ENCODE assay signal across 1 cellular context in the genomic region with DNA sequence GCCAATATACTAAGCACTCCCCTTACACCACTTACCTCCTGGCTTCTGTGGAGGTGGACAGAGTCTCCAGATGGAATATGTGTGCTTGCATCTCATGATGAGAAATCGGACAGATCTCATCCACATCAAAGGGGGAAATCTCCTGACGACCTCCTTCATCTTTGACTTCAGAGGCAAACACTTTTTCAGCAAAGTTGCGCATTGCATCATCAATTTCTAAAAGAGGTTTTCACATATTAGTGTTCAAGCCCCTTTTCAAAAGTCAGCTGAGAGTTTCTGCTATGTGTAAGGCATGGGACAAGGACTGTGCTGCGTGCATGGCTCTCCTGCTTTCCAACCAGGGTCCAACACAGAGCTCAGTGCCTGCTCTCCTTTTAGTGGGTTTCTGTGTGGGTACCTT.
TF ChIP-seq lines count a peak whose summit lies in the region.

No MANE protein-coding gene starts in this region.

TF ChIP-seq in IMR-90, 13 proteins besides CTCF, POLR2A, EP300 and RAD21:
- no peak for TF ChIP-seq MAZ (IDR thresholded peaks at IDR 0.05; ENCODE audit: borderline replicate concordance, low read depth, low read length)
- peak; percentile 32; the same call in 1 of the 2 replicates for TF ChIP-seq CEBPB (IDR thresholded peaks at IDR 0.05; ENCODE audit: low read depth, low read length)
